In genomic region chr2:28951910-28952805, GRCh38 we compare ENCODE assay signal across 9 cellular contexts. TPM values are rescaled to one million over a fixed set of nuclear protein-coding genes. Genes with fewer than 3 reads are reported as not detected.
DNase-seq lines count a peak whose midpoint lies in the region; ATAC-seq and TF ChIP-seq lines count a peak whose summit lies in the region.
"Had no signal": no experiment of that assay in that cellular context is flagged by ENCODE, and none has a peak within 500 bp of the region (broad histone marks: within the 10 kb centered on the region; RNA-seq: fewer than 3 reads in every experiment).

No MANE protein-coding gene starts in this region.

- H3K36me3 ChIP-seq in adipocyte (ENCODE audit: control insufficient read depth, insufficient read depth, low read length, severe bottlenecking) (peaks cover 25% of the 10 kb centered on the region), suprapubic skin (peaks cover 16% of the 10 kb centered on the region)

- peak overlapping the region; percentile 64 for H3K9ac ChIP-seq in adipocyte (ENCODE audit: low read length)

- no peaks in the 10 kb centered on the region for H3K27me3 ChIP-seq in HL-60 (ENCODE audit: insufficient read depth, poor library complexity, severe bottlenecking)
- no peaks in the 10 kb centered on the region for H3K27me3 ChIP-seq in adipocyte (replicated peaks; ENCODE audit: control insufficient read depth, insufficient read depth, low read length)
- H3K27me3 ChIP-seq in suprapubic skin: no peaks in the 10 kb centered on the region
- peaks cover 5% of the 10 kb centered on the region for H3K27me3 ChIP-seq in foreskin keratinocyte

- POLR2A ChIA-PET in HEK293T (lab: Yijun Ruan, JAX): no interaction called here

- WGBS in suprapubic skin: 56% methylated on average over 13 of the region's 13 CpGs

- peak overlapping the region; percentile 89 for H3K27ac ChIP-seq in HL-60 (replicated peaks)
- H3K27ac ChIP-seq in suprapubic skin: peak overlapping the region; percentile 85
- H3K27ac ChIP-seq in foreskin keratinocyte: no peak overlapping the region

- H3K9me3 ChIP-seq in adipocyte (ENCODE audit: control insufficient read depth, low read length): no peaks in the 10 kb centered on the region
- no peaks in the 10 kb centered on the region for H3K9me3 ChIP-seq in suprapubic skin

- no peak for TF ChIP-seq CTCF in HL-60 (IDR thresholded peaks at IDR 0.05; ENCODE audit: insufficient read depth, low read length)
- TF ChIP-seq CTCF in suprapubic skin (IDR thresholded peaks at IDR 0.05): no peak
- no peak for TF ChIP-seq CTCF in foreskin keratinocyte (conservative IDR thresholded peaks at IDR 0.05)

- no peak overlapping the region for H3K4me3 ChIP-seq in HL-60 (replicated peaks; ENCODE audit: insufficient read depth, low read length)
- H3K4me3 ChIP-seq in adipocyte (ENCODE audit: low read length): no peak overlapping the region
- H3K4me3 ChIP-seq in suprapubic skin: no peak overlapping the region

- CTCF ChIA-PET in HEK293T (lab: Yijun Ruan, JAX): interaction anchor here (0.5 to 0.7 kb wide), 2 partner anchors 164 to 375 kb away, joined by 3 to 5 read pairs; no protein-coding TSS in a partner anchor

- DNase-seq in HL-60 (ENCODE audit: low read depth in 1 of 2, low spot score in 1 of 2): peak; percentile 86 to 87
- peak; percentile 33 for DNase-seq in adipocyte (ENCODE audit: low read depth)
- DNase-seq in iris pigment epithelial cell (ENCODE audit: low read depth): peak; percentile 95
- peak in 1 of 2 donors; percentile 80 for DNase-seq in suprapubic skin (ENCODE audit: low spot score in 2 of 2)
- DNase-seq in HEK293T (ENCODE audit: extremely low spot score): no peak
- DNase-seq in foreskin keratinocyte: no peak
- DNase-seq: activated CD4-positive, alpha-beta T cell treated with anti-CD3 and anti-CD28 coated beads for 4 hours; stimulated activated CD4-positive, alpha-beta T cell treated with anti-CD3 and anti-CD28 coated beads, Interleukin-15, amount 100 ng/mL, for 24 hours had no signal

- ATAC-seq in GM19397 (IDR thresholded peaks at IDR 0.05; ENCODE audit: unreplicated experiment) (no peak), foreskin keratinocyte (no peak)

- no peak for TF ChIP-seq POLR2A in suprapubic skin (IDR thresholded peaks at IDR 0.05)

- no peak for TF ChIP-seq EP300 in suprapubic skin (IDR thresholded peaks at IDR 0.05)

- H3K4me1 ChIP-seq in adipocyte (ENCODE audit: control insufficient read depth, insufficient read depth, low read length) (peaks cover 29% of the 10 kb centered on the region), suprapubic skin (peaks cover 28% of the 10 kb centered on the region), foreskin keratinocyte (no peaks in the 10 kb centered on the region)

TF ChIP-seq in HEK293T, 16 proteins besides CTCF, POLR2A, EP300 and RAD21:
- TF ChIP-seq ARNT (IDR thresholded peaks at IDR 0.05) (no peak), NFRKB (IDR thresholded peaks at IDR 0.05) (no peak), SP1 (IDR thresholded peaks at IDR 0.05) (no peak), CTBP1 (IDR thresholded peaks at IDR 0.05; ENCODE audit: borderline replicate concordance) (no peak), FOXK2 (IDR thresholded peaks at IDR 0.05) (no peak)
TF ChIP-seq in HEK293T: peak in this region for 0.

RNA-seq across cellular contexts. Expression of gene TOGARAM2, which starts 28.9 kb away (rescaled TPM):
- 1 to 10 TPM in 2 of 4 donors, under 1 TPM in 2; 0.08 to 4.9 (median 1.4) TPM for total RNA-seq in suprapubic skin
- total RNA-seq in foreskin keratinocyte: 0.24 and 0.28 TPM in 2 replicates
- 0.06 and 0.10 TPM in 2 replicates for polyA plus RNA-seq in foreskin keratinocyte

RNA-seq across cellular contexts. Expression of gene WDR43, which starts 57.7 kb away (rescaled TPM):
- total RNA-seq in suprapubic skin: 10 to 100 TPM; 49.3 to 92.5 (median 62.2) TPM
- 78.3 and 85.8 TPM in 2 replicates for total RNA-seq in foreskin keratinocyte
- polyA plus RNA-seq in foreskin keratinocyte: 16.2 and 24.9 TPM in 2 replicates

Comparison
In these comparisons a context has a peak if more than half of its experiments do, and no peak if none do; other contexts are left out.
1. DNase-seq: peak in HL-60 (2 of 2), adipocyte (single experiment) and iris pigment epithelial cell (single experiment); none in HEK293T (single experiment) and foreskin keratinocyte (0 of 2).